In genomic region chr10:52703898-52704297, GRCh38 we compare ENCODE assay signal across 20 cellular contexts.
DNase-seq lines count a peak whose midpoint lies in the region; FAIRE-seq and TF ChIP-seq lines count a peak whose summit lies in the region.
"Had no signal": no experiment of that assay in that cellular context is flagged by ENCODE, and none has a peak within 500 bp of the region (broad histone marks: within the 10 kb centered on the region; RNA-seq: fewer than 3 reads in every experiment).

No MANE protein-coding gene starts in this region.

- H3K27me3 ChIP-seq in A673 (replicated peaks; ENCODE audit: insufficient read depth, low read depth, low read length, poor library complexity) = no peaks in the 10 kb centered on the region
- H3K27me3 ChIP-seq in SJCRH30 = no peaks in the 10 kb centered on the region
- H3K27me3 ChIP-seq in testis = no peaks in the 10 kb centered on the region
- H3K27me3 ChIP-seq: Peyer's patch, upper lobe of left lung had no signal

- H3K4me1 ChIP-seq in A673 (ENCODE audit: insufficient read depth, low read length, poor library complexity, severe bottlenecking) (no peaks in the 10 kb centered on the region), SJCRH30 (peaks cover 25% of the 10 kb centered on the region), testis (no peaks in the 10 kb centered on the region)
- H3K4me1 ChIP-seq: HAP-1, Peyer's patch, upper lobe of left lung had no signal

- H3K9me3 ChIP-seq in A673 (ENCODE audit: low read depth, low read length, poor library complexity, severe bottlenecking) (no peaks in the 10 kb centered on the region), SJCRH30 (replicated peaks) (no peaks in the 10 kb centered on the region), testis (no peaks in the 10 kb centered on the region)
- H3K9me3 ChIP-seq: HAP-1, Peyer's patch, upper lobe of left lung had no signal

- intact Hi-C loops in A673 (cut with micrococcal nuclease; ENCODE audit: unreplicated experiment) = no loop called here
- intact Hi-C loops in testis (cut with DNase I; ENCODE audit: low total_unique reads) = no loop called here

- no peak overlapping the region for H3K4me3 ChIP-seq in A673 (ENCODE audit: low read depth, low read length, poor library complexity, severe bottlenecking)
- peak overlapping the region; percentile 17; the same call in 1 of the 2 replicates for H3K4me3 ChIP-seq in SJCRH30
- no peak overlapping the region for H3K4me3 ChIP-seq in coronary artery
- H3K4me3 ChIP-seq in testis = no peak overlapping the region
- H3K4me3 ChIP-seq: HAP-1, Peyer's patch, upper lobe of left lung had no signal

- CTCF ChIA-PET in A673 (lab: Charles Lee) = interaction anchor here (0.5 to 0.7 kb wide), 2 partner anchors 77 to 1910 kb away, joined by 3 to 4 read pairs; no protein-coding TSS in a partner anchor

- H3K27ac ChIP-seq in A673 (ENCODE audit: low read depth, low read length, poor library complexity, severe bottlenecking) (no peak overlapping the region), SJCRH30 (peak overlapping the region; percentile 59), epithelial cell of prostate (peak overlapping the region; percentile 58), coronary artery (no peak overlapping the region), testis (no peak overlapping the region)
- H3K27ac ChIP-seq: Peyer's patch, upper lobe of left lung had no signal

- no peak for TF ChIP-seq CTCF in A673 (conservative IDR thresholded peaks at IDR 0.05; ENCODE audit: low read depth, low read length)
- TF ChIP-seq CTCF in coronary artery (IDR thresholded peaks at IDR 0.05) = no peak
- TF ChIP-seq CTCF in testis (IDR thresholded peaks at IDR 0.05) = no peak

- no peaks in the 10 kb centered on the region for H3K36me3 ChIP-seq in A673 (ENCODE audit: insufficient read depth, low read length, poor library complexity, severe bottlenecking)
- H3K36me3 ChIP-seq in SJCRH30 = no peaks in the 10 kb centered on the region
- no peaks in the 10 kb centered on the region for H3K36me3 ChIP-seq in testis (ENCODE audit: low read depth, missing control alignments)
- H3K36me3 ChIP-seq: HAP-1, Peyer's patch, upper lobe of left lung had no signal

- DNase-seq in A673 (ENCODE audit: low spot score) (peak; percentile 31), H54 (ENCODE audit: insufficient read length, low spot score) (no peak), SJCRH30 (peak; percentile 52 to 75), epithelial cell of prostate (ENCODE audit: low read depth, low spot score) (no peak), coronary artery (ENCODE audit: low spot score) (no peak), testis (no peak), NCI-H510A (lab: John Stamatoyannopoulos, UW) (no peak), hypothalamus (lab: John Stamatoyannopoulos, UW) (no peak)
- DNase-seq: ACHN; activated CD8-positive, alpha-beta T cell treated with anti-CD3 and anti-CD28 coated beads, Interleukin-2, amount 10 ng/mL, durations not matched to agents 7 days and 5 days; caudate nucleus; endodermal cell; natural killer cell; NCI-H187 treated with DMSO at 0.1 percent for 48 hours; NCI-H510A treated with DMSO at 0.1 percent for 48 hours; Peyer's patch; posterior cingulate gyrus; stimulated activated naive B cell treated with anti-CD40 and anti-IgM and Interleukin-4, amounts not matched to agents 10 μg/mL and 1 μg/mL and 100 μg/mL, for 72 hours; upper lobe of left lung had no signal

- FAIRE-seq in H54 (lab: Jason Lieb, UNC) = peak; percentile 80

- BruUV-seq in A673 (replicated peaks; lab: Mats Ljungman, UMichigan) = no TSS peak

- POLR2A ChIA-PET in A673 (lab: Charles Lee; ENCODE audit: low non-redundant PET) = no interaction called here

- WGBS in testis, 2 donors = 63 to 67% methylated on average over 4 of the region's 4 CpGs

- TF ChIP-seq POLR2A in H54 (IDR thresholded peaks at IDR 0.05; ENCODE audit: low read depth, low read length) (no peak), testis (IDR thresholded peaks at IDR 0.05) (no peak)

Comparison
In these comparisons a context has a peak if more than half of its experiments do, and no peak if none do; other contexts are left out.
1. DNase-seq: peak in A673 (single experiment) and SJCRH30 (2 of 2); none in H54 (single experiment), epithelial cell of prostate (single experiment), coronary artery (single experiment), testis (single experiment), NCI-H510A (single experiment) and hypothalamus (0 of 51).
2. H3K27ac ChIP-seq: peak in SJCRH30 (single experiment) and epithelial cell of prostate (single experiment); none in A673 (single experiment), coronary artery (0 of 2) and testis (0 of 2).